Comparison of ENCODE assay signal across 13 cellular contexts in genomic region chr11:118834428-118835028, GRCh38. TPM values are rescaled to one million over a fixed set of nuclear protein-coding genes. Genes with fewer than 3 reads are reported as not detected.
DNase-seq lines count a peak whose midpoint lies in the region; ATAC-seq, FAIRE-seq and TF ChIP-seq lines count a peak whose summit lies in the region.
"Had no signal": no experiment of that assay in that cellular context is flagged by ENCODE, and none has a peak within 500 bp of the region (broad histone marks: within the 10 kb centered on the region; RNA-seq: fewer than 3 reads in every experiment).

No MANE protein-coding gene starts in this region.

- no peak for TF ChIP-seq RAD21 in K562 (CRISPR knock-in tag; conservative IDR thresholded peaks at IDR 0.05 in 1 of 2, IDR thresholded peaks at IDR 0.05 in 1 of 2)

- TF ChIP-seq CTCF in GM12865 (IDR thresholded peaks at IDR 0.05; ENCODE audit: insufficient read depth, low read depth, low read length, missing control alignments) (no peak), K562 (IDR thresholded peaks at IDR 0.05 in 2 of 3, conservative IDR thresholded peaks at IDR 0.05 in 1 of 3; ENCODE audit: insufficient read depth in 2 of 3, low read depth in 1 of 3, low read length in 3 of 3) (no peak), osteoblast (IDR thresholded peaks at IDR 0.05; ENCODE audit: extremely low read depth, low read depth, low read length) (no peak)

- POLR2A ChIA-PET in K562 (lab: Yijun Ruan, JAX), result interaction anchor here (0.7 to 1.8 kb wide), 6 partner anchors 10 to 260 kb away, joined by 3 to 5 read pairs (median 3); partner anchors contain the start of gene DDX6

- in situ Hi-C loops in K562 (cut with MboI), result no loop called here

- intact Hi-C loops in K562 (cut with micrococcal nuclease), result no loop called here

- no peak for TF ChIP-seq POLR2A in K562 (conservative IDR thresholded peaks at IDR 0.05)

- H3K27me3 ChIP-seq in K562 (ENCODE audit: control insufficient read depth in 2 of 2, insufficient read depth in 2 of 2, low read length in 2 of 2) (no peaks in the 10 kb centered on the region), osteoblast (ENCODE audit: insufficient read depth, low read length) (no peaks in the 10 kb centered on the region), H7 (ENCODE audit: control insufficient read depth, insufficient read depth, low read length) (no peaks in the 10 kb centered on the region)
- H3K27me3 ChIP-seq: esophagus muscularis mucosa had no signal

- peak; percentile 52; the same call in 2 of the 3 replicates for ATAC-seq in K562
- ATAC-seq: left cardiac atrium had no signal

- H3K36me3 ChIP-seq in K562 (ENCODE audit: control insufficient read depth, insufficient read depth, low read length), result no peaks in the 10 kb centered on the region
- H3K36me3 ChIP-seq in osteoblast (ENCODE audit: insufficient read depth, low read length), result no peaks in the 10 kb centered on the region
- no peaks in the 10 kb centered on the region for H3K36me3 ChIP-seq in H7 (replicated peaks; ENCODE audit: control insufficient read depth, insufficient read depth, low read length)
- H3K36me3 ChIP-seq: esophagus muscularis mucosa had no signal

- no peaks in the 10 kb centered on the region for H4K20me1 ChIP-seq in K562 (replicated peaks; ENCODE audit: control insufficient read depth, insufficient read depth, low read length)
- H4K20me1 ChIP-seq in osteoblast (ENCODE audit: insufficient read depth, low read length), result no peaks in the 10 kb centered on the region

- H3K27ac ChIP-seq in K562 (ENCODE audit: extremely low read depth, low read depth, low read length), result no peak overlapping the region
- H3K27ac ChIP-seq in osteoblast (ENCODE audit: low read depth, low read length), result no peak overlapping the region
- H3K27ac ChIP-seq: esophagus muscularis mucosa had no signal

- WGBS in K562 (ENCODE audit: insufficient coverage, low coverage, missing lambda C conversion rate), result 12% methylated on average over 6 of the region's 6 CpGs

- H3K4me2 ChIP-seq in K562 (ENCODE audit: insufficient read depth, low read length), result no peak overlapping the region
- peak overlapping the region; percentile 80 for H3K4me2 ChIP-seq in osteoblast (ENCODE audit: insufficient read depth, low read length)

- H3K79me2 ChIP-seq in K562 (ENCODE audit: control insufficient read depth, insufficient read depth, low read length) (no peaks in the 10 kb centered on the region), osteoblast (ENCODE audit: insufficient read depth, low read length) (no peaks in the 10 kb centered on the region)

- FAIRE-seq in K562 (lab: Jason Lieb, UNC), result no peak
- FAIRE-seq: H54 had no signal

- no peaks in the 10 kb centered on the region; a peak in 1 of 5 replicates for H3K4me1 ChIP-seq in K562 (replicated peaks in 1 of 2; ENCODE audit: control insufficient read depth in 2 of 2, insufficient read depth in 2 of 2, low read length in 2 of 2)
- peaks cover 6% of the 10 kb centered on the region for H3K4me1 ChIP-seq in osteoblast (ENCODE audit: insufficient read depth, low read length)

- H3K4me3 ChIP-seq in GM12865 (ENCODE audit: low read depth, low read length) (peak overlapping the region; percentile 39; the same call in 1 of the 2 replicates), K562 (no peak overlapping the region), osteoblast (ENCODE audit: insufficient read depth, low read length) (peak overlapping the region; percentile 55), H7 (ENCODE audit: insufficient read depth, low read depth, low read length) (no peak overlapping the region)
- H3K4me3 ChIP-seq: esophagus muscularis mucosa had no signal

- DNase-seq in GM12865 (ENCODE audit: low read depth), result peak; percentile 50
- DNase-seq in NOMO-1 treated with dmso at 0.1 percent for 144 hours (lab: John Stamatoyannopoulos, UW; ENCODE audit: unreplicated experiment), result peak; percentile 65
- no peak for DNase-seq in K562 (ENCODE audit: extremely low read depth in 1 of 4, low spot score in 3 of 4)
- DNase-seq in osteoblast (ENCODE audit: insufficient read length, low spot score, missing footprints), result peak; percentile 76
- no peak for DNase-seq in H7
- DNase-seq in iPS-NIHi11 (ENCODE audit: low spot score), result no peak
- DNase-seq in A172 (ENCODE audit: low spot score), result no peak
- DNase-seq: activated CD4-positive, alpha-beta T cell treated with anti-CD3 and anti-CD28 coated beads for 4 hours; left cardiac atrium; NCI-H1105 treated with DMSO at 0.1 percent for 48 hours had no signal

- H2AFZ ChIP-seq in K562 (ENCODE audit: low read depth, low read length) (peak overlapping the region; percentile 65), osteoblast (ENCODE audit: low read length) (peak overlapping the region; percentile 94)

- BruUV-seq in K562 (replicated peaks; lab: Mats Ljungman, UMichigan), result no TSS peak

- CTCF ChIA-PET in K562 (lab: Yijun Ruan, JAX; ENCODE audit: low intra/inter-chr PET ratio), result interaction anchor here (0.5 kb wide), 1 partner anchor 8 kb away, joined by 3 read pairs; no protein-coding TSS in a partner anchor

- H3K9me3 ChIP-seq in K562 (replicated peaks; ENCODE audit: control insufficient read depth, insufficient read depth, low read depth, low read length) (no peaks in the 10 kb centered on the region), osteoblast (ENCODE audit: low read depth, low read length) (no peaks in the 10 kb centered on the region)
- H3K9me3 ChIP-seq: esophagus muscularis mucosa had no signal

- no peaks in the 10 kb centered on the region for H3K9me1 ChIP-seq in K562 (ENCODE audit: control insufficient read depth, insufficient read depth, low read length)

- H3K9ac ChIP-seq in K562 (ENCODE audit: insufficient read depth in 1 of 2, low read depth in 2 of 2, low read length in 2 of 2), result no peak overlapping the region

- no peak for TF ChIP-seq EP300 in K562 (IDR thresholded peaks at IDR 0.05; ENCODE audit: low read length)

TF ChIP-seq in K562, 482 proteins besides CTCF, POLR2A, EP300 and RAD21 (continues in another document):
- TF ChIP-seq HSF4 (CRISPR knock-in tag; IDR thresholded peaks at IDR 0.05; ENCODE audit: borderline replicate concordance) (no peak), ZFP1 (CRISPR knock-in tag; IDR thresholded peaks at IDR 0.05) (no peak), PPARD (CRISPR knock-in tag; IDR thresholded peaks at IDR 0.05) (no peak), ZBTB12 (CRISPR knock-in tag; IDR thresholded peaks at IDR 0.05) (no peak), NFYB (IDR thresholded peaks at IDR 0.05; ENCODE audit: extremely low read depth, insufficient read length) (no peak)

RNA-seq across cellular contexts. Expression of gene DDX6, which starts 43.6 kb away (rescaled TPM):
- 109 and 203 TPM in 2 replicates for total RNA-seq in K562 (2011; cell fraction: chromatin; rRNA removed; ENCODE audit: low replicate concordance)
- total RNA-seq in K562 (2011; cell fraction: nucleolus; rRNA removed), result 59.6 and 63.2 TPM in 2 replicates
- total RNA-seq in K562 (2011; cell fraction: nucleoplasm; rRNA removed), result 92.8 and 138 TPM in 2 replicates
- 37.5 and 37.7 TPM in 2 replicates for total RNA-seq in K562 (2014; rRNA removed)
- 76.6 and 85.4 TPM in 2 replicates for total RNA-seq in K562 (2014; rRNA removed; fragmentation: Illumina TruSeq; extraction: Trizol)
- total RNA-seq in K562 (2015; rRNA removed; fragmentation: Illumina TruSeq; extraction: Trizol), result 56.8 and 62.6 TPM in 2 replicates
- 87.9 and 102 TPM in 2 replicates for total RNA-seq in K562 (2021)
- 55.3 and 65.6 TPM in 2 replicates for polyA plus RNA-seq in K562 (2011; rRNA removed)
- polyA plus RNA-seq in K562 (2011; cell fraction: cytosol; rRNA removed), result 12.6 and 25.4 TPM in 2 replicates
- polyA plus RNA-seq in K562 (2011; cell fraction: nucleus; rRNA removed), result 16.3 and 23.1 TPM in 2 replicates
- polyA plus RNA-seq in K562 (2012), result 25.0 and 35.6 TPM in 2 replicates
- 54.3 and 58.2 TPM in 2 replicates for polyA plus RNA-seq in K562 (2014; fragmentation: Illumina TruSeq; extraction: Trizol)
- polyA plus RNA-seq in K562 (2014; fragmentation: Nextera tagmentation; extraction: Ambion mirVana), result 10 to 100 TPM in 1 of 2 experiments, 1 to 10 TPM in 1; 10.0 to 15.5 TPM
- 24.6 and 27.4 TPM in 2 replicates for polyA plus RNA-seq in K562 (2014; rRNA removed)
- 261 and 264 TPM in 2 replicates for polyA minus RNA-seq in K562 (2011; rRNA and poly(A)+ RNA removed)
- polyA minus RNA-seq in K562 (2011; cell fraction: cytosol; rRNA and poly(A)+ RNA removed), result 49.8 and 75.0 TPM in 2 replicates
- polyA minus RNA-seq in K562 (2011; cell fraction: nucleus; rRNA and poly(A)+ RNA removed), result 30.6 and 61.4 TPM in 2 replicates
- total RNA-seq in osteoblast, result 116 and 122 TPM in 2 replicates
- total RNA-seq in H7 (2014; rRNA removed; shearing (Covaris generic)), result 72.1 and 118 TPM in 2 replicates
- total RNA-seq in A172 (2014; rRNA removed; shearing (Covaris generic)), result 40.1 and 46.7 TPM in 2 replicates

RNA-seq across cellular contexts. Expression of gene CXCR5, which starts 49.2 kb away (rescaled TPM):
- total RNA-seq in K562 (2011; cell fraction: chromatin; rRNA removed; ENCODE audit: low replicate concordance), result not detected in 2 replicates
- not detected in 2 replicates for total RNA-seq in K562 (2011; cell fraction: nucleolus; rRNA removed)
- not detected in 2 replicates for total RNA-seq in K562 (2011; cell fraction: nucleoplasm; rRNA removed)
- total RNA-seq in K562 (2014; rRNA removed) (not detected in 2 replicates), K562 (2014; rRNA removed; fragmentation: Illumina TruSeq; extraction: Trizol) (not detected in 2 replicates), K562 (2015; rRNA removed; fragmentation: Illumina TruSeq; extraction: Trizol) (not detected in 2 replicates), K562 (2021) (0.04 TPM in 1 of 2 replicates, not detected in the other), osteoblast (not detected in 2 replicates)
- polyA plus RNA-seq in K562 (2011; rRNA removed) (not detected in 2 replicates), K562 (2014; fragmentation: Illumina TruSeq; extraction: Trizol) (not detected in 2 replicates), K562 (2014; fragmentation: Nextera tagmentation; extraction: Ambion mirVana) (under 1 TPM; 0.03 to 0.06 TPM), K562 (2014; rRNA removed) (not detected in 2 replicates)
- polyA plus RNA-seq in K562 (2011; cell fraction: cytosol; rRNA removed), result 0.03 TPM in 1 of 2 replicates, not detected in the other
- not detected in 2 replicates for polyA plus RNA-seq in K562 (2011; cell fraction: nucleus; rRNA removed)
- not detected in 2 replicates for polyA plus RNA-seq in K562 (2012)
- not detected in 2 replicates for polyA minus RNA-seq in K562 (2011; rRNA and poly(A)+ RNA removed)
- not detected in 2 replicates for polyA minus RNA-seq in K562 (2011; cell fraction: cytosol; rRNA and poly(A)+ RNA removed)
- polyA minus RNA-seq in K562 (2011; cell fraction: nucleus; rRNA and poly(A)+ RNA removed), result not detected in 2 replicates
- total RNA-seq in H7 (2014; rRNA removed; shearing (Covaris generic)), result 0.04 TPM in 1 of 2 replicates, not detected in the other
- total RNA-seq in A172 (2014; rRNA removed; shearing (Covaris generic)), result 0.02 TPM in 1 of 2 replicates, not detected in the other
- total RNA-seq: left cardiac atrium, progenitor cell of endocrine pancreas had no signal

Comparison
In these comparisons a context has a peak if more than half of its experiments do, and no peak if none do; other contexts are left out.
1. DNase-seq: peak in GM12865 (single experiment), NOMO-1 treated with dmso at 0.1 percent for 144 hours (single experiment) and osteoblast (single experiment); none in K562 (0 of 4), H7 (single experiment), iPS-NIHi11 (single experiment) and A172 (single experiment).
2. H3K4me3 ChIP-seq: peak in GM12865 (single experiment) and osteoblast (single experiment); none in K562 (single experiment) and H7 (single experiment).